Comparison of ENCODE assay signal across 12 cellular contexts in the genomic region with DNA sequence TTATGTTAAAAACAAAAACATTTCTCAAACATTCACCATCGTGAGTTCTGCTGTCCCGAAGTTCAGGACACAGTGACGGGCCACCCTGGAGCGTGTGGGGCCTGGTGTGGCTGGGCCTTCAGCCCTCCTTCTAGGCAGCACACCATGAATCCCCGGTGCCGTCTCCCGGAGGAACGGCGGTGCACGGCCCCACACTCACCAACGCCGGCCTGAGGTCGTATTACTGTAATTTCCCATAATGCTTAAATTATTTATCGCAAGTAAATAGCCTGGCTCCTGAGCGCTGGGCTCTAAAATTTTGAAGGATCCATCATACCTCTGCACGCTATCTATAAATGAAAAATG. TPM values are rescaled to one million over a fixed set of nuclear protein-coding genes. Genes with fewer than 3 reads are reported as not detected.
A peak's percentile ranks its signal among the peaks of the same experiment; 100 is the strongest.
DNase-seq lines count a peak whose midpoint lies in the region; ATAC-seq and TF ChIP-seq lines count a peak whose summit lies in the region.
"Had no signal": no experiment of that assay in that cellular context is flagged by ENCODE, and none has a peak within 500 bp of the region (broad histone marks: within the 10 kb centered on the region; RNA-seq: fewer than 3 reads in every experiment).

No MANE protein-coding gene starts in this region.

- BruUV-seq in Panc1 (replicated peaks; lab: Mats Ljungman, UMichigan), result TSS peak; percentile 68

- H3K27ac ChIP-seq in Panc1 (ENCODE audit: low read length), result no peak overlapping the region
- H3K27ac ChIP-seq in transverse colon, result no peak overlapping the region
- no peak overlapping the region for H3K27ac ChIP-seq in WERI-Rb-1
- H3K27ac ChIP-seq: epithelial cell of prostate had no signal

- H3K36me3 Mint-ChIP-seq in activated CD8-positive, alpha-beta memory T cell treated with anti-CD3 and anti-CD28 coated beads, Interleukin-2, amount 10 ng/mL, durations not matched to agents 7 days and 5 days, result no peaks in the 10 kb centered on the region
- peaks cover 15% of the 10 kb centered on the region for H3K36me3 Mint-ChIP-seq in endothelial cell (ENCODE audit: low read depth, unreplicated experiment)

- H3K4me3 ChIP-seq in Panc1 (ENCODE audit: low read depth in 2 of 2, low read length in 2 of 2) (peak overlapping the region; percentile 61 to 70; a peak in 3 of 4 replicates), skeletal muscle satellite cell (ENCODE audit: low read length) (no peak overlapping the region), transverse colon (no peak overlapping the region), WERI-Rb-1 (ENCODE audit: low read depth, low read length) (no peak overlapping the region)

- no peaks in the 10 kb centered on the region for H3K36me3 ChIP-seq in Panc1 (ENCODE audit: control insufficient read depth, insufficient read depth, low read length)
- H3K36me3 ChIP-seq in skeletal muscle satellite cell (ENCODE audit: insufficient read depth, low read length), result no peaks in the 10 kb centered on the region
- no peaks in the 10 kb centered on the region for H3K36me3 ChIP-seq in transverse colon
- H3K36me3 ChIP-seq in WERI-Rb-1, result no peaks in the 10 kb centered on the region
- H3K36me3 ChIP-seq: heart left ventricle had no signal

- H3K4me1 ChIP-seq in Panc1 (ENCODE audit: control insufficient read depth, insufficient read depth, low read length), result peaks cover 17% of the 10 kb centered on the region
- H3K4me1 ChIP-seq in skeletal muscle satellite cell (ENCODE audit: control insufficient read depth, insufficient read depth, low read length), result peaks cover 14% of the 10 kb centered on the region
- peaks cover 5 to 20% (median 16%) of the 10 kb centered on the region in 4 donors for H3K4me1 ChIP-seq in transverse colon

- H3K27me3 ChIP-seq in Panc1 (ENCODE audit: control insufficient read depth, insufficient read depth, low read length), result no peaks in the 10 kb centered on the region
- no peaks in the 10 kb centered on the region for H3K27me3 ChIP-seq in skeletal muscle satellite cell (ENCODE audit: control insufficient read depth, insufficient read depth, low read length)
- H3K27me3 ChIP-seq in transverse colon, result peaks cover 13% of the 10 kb centered on the region
- peaks cover 4% of the 10 kb centered on the region for H3K27me3 ChIP-seq in WERI-Rb-1 (ENCODE audit: insufficient read depth, low read depth, severe bottlenecking)
- H3K27me3 ChIP-seq: heart left ventricle had no signal

- no peak for TF ChIP-seq CTCF in Panc1 (IDR thresholded peaks at IDR 0.05)
- TF ChIP-seq CTCF in endothelial cell (IDR thresholded peaks at IDR 0.05; ENCODE audit: unreplicated experiment), result no peak
- TF ChIP-seq CTCF in transverse colon (IDR thresholded peaks at IDR 0.05), result no peak
- TF ChIP-seq CTCF in WERI-Rb-1 (IDR thresholded peaks at IDR 0.05; ENCODE audit: low read depth, low read length), result no peak

- H3K27ac Mint-ChIP-seq in activated CD8-positive, alpha-beta memory T cell treated with anti-CD3 and anti-CD28 coated beads, Interleukin-2, amount 10 ng/mL, durations not matched to agents 7 days and 5 days, result no peak overlapping the region
- H3K27ac Mint-ChIP-seq in endothelial cell (ENCODE audit: unreplicated experiment), result no peak overlapping the region

- POLR2A ChIA-PET in Panc1 (lab: Charles Lee), result no interaction called here

- H3K4me3 Mint-ChIP-seq in activated CD8-positive, alpha-beta memory T cell treated with anti-CD3 and anti-CD28 coated beads, Interleukin-2, amount 10 ng/mL, durations not matched to agents 7 days and 5 days, result no peak overlapping the region
- peak overlapping the region; percentile 52 for H3K4me3 Mint-ChIP-seq in endothelial cell (ENCODE audit: unreplicated experiment)

- peaks cover 9% of the 10 kb centered on the region for H3K4me1 Mint-ChIP-seq in activated CD8-positive, alpha-beta memory T cell treated with anti-CD3 and anti-CD28 coated beads, Interleukin-2, amount 10 ng/mL, durations not matched to agents 7 days and 5 days
- H3K4me1 Mint-ChIP-seq in endothelial cell (ENCODE audit: unreplicated experiment), result peaks cover 7% of the 10 kb centered on the region

- H3K27me3 Mint-ChIP-seq in activated CD8-positive, alpha-beta memory T cell treated with anti-CD3 and anti-CD28 coated beads, Interleukin-2, amount 10 ng/mL, durations not matched to agents 7 days and 5 days, result peaks cover 37% of the 10 kb centered on the region
- peaks cover 28% of the 10 kb centered on the region for H3K27me3 Mint-ChIP-seq in endothelial cell (ENCODE audit: unreplicated experiment)

- peak; percentile 41 for DNase-seq in activated CD8-positive, alpha-beta memory T cell treated with anti-CD3 and anti-CD28 coated beads, Interleukin-2, amount 50 U/mL, for 48 hours
- no peak for DNase-seq in activated CD8-positive, alpha-beta memory T cell treated with anti-CD3 and anti-CD28 coated beads, Interleukin-2, amount 10 ng/mL, durations not matched to agents 7 days and 5 days
- DNase-seq in Panc1 (ENCODE audit: low read depth, low spot score) (no peak), endothelial cell (ENCODE audit: low spot score) (no peak), transverse colon (no peak), WERI-Rb-1 (no peak)
- DNase-seq: DND-41, NCI-H446 treated with DMSO at 0.1 percent for 48 hours had no signal

- no peak for TF ChIP-seq POLR2A in transverse colon (IDR thresholded peaks at IDR 0.05)

- 96 to 97% methylated on average over 6 to 16 of the region's 16 CpGs for WGBS in transverse colon (ENCODE audit: low coverage in 1 of 2), 2 donors

- H3K9ac ChIP-seq in skeletal muscle satellite cell (ENCODE audit: low read depth, low read length), result no peak overlapping the region

- no peak for ATAC-seq in activated CD8-positive, alpha-beta memory T cell treated with anti-CD3 and anti-CD28 coated beads, Interleukin-2, amount 10 ng/mL, durations not matched to agents 7 days and 5 days
- ATAC-seq in Panc1 (no peak), GM21447 (IDR thresholded peaks at IDR 0.05; ENCODE audit: unreplicated experiment) (no peak)

- H3K9me3 Mint-ChIP-seq in activated CD8-positive, alpha-beta memory T cell treated with anti-CD3 and anti-CD28 coated beads, Interleukin-2, amount 10 ng/mL, durations not matched to agents 7 days and 5 days (ENCODE audit: low read depth), result no peaks in the 10 kb centered on the region
- H3K9me3 Mint-ChIP-seq in endothelial cell (ENCODE audit: unreplicated experiment), result no peaks in the 10 kb centered on the region

- in situ Hi-C loops in Panc1 (cut with HindIII; ENCODE audit: low pct_unique_long_range_greater_than_20kb, low sequenced_read_pairs) (no loop called here), transverse colon (cut with MboI; ENCODE audit: low pct_ligation_motif_present in 1 of 4, low pct_unique_long_range_greater_than_20kb in 1 of 4, low sequenced_read_pairs in 3 of 4) (no loop called here)

- H3K4me2 ChIP-seq in skeletal muscle satellite cell (ENCODE audit: low read length), result peak overlapping the region; percentile 87

- no peak for TF ChIP-seq EP300 in transverse colon (IDR thresholded peaks at IDR 0.05; ENCODE audit: low read depth)

- H3K9me3 ChIP-seq in Panc1 (ENCODE audit: control insufficient read depth, insufficient read depth, low read depth, low read length), result no peaks in the 10 kb centered on the region
- H3K9me3 ChIP-seq in skeletal muscle satellite cell (replicated peaks; ENCODE audit: low read length), result no peaks in the 10 kb centered on the region
- H3K9me3 ChIP-seq in transverse colon, result no peaks in the 10 kb centered on the region
- no peaks in the 10 kb centered on the region for H3K9me3 ChIP-seq in WERI-Rb-1 (ENCODE audit: severe bottlenecking)
- H3K9me3 ChIP-seq: heart left ventricle had no signal

- CTCF ChIA-PET in activated CD8-positive, alpha-beta memory T cell treated with anti-CD3 and anti-CD28 coated beads, Interleukin-2, amount 10 ng/mL, durations not matched to agents 7 days and 5 days (lab: Charles Lee), result no interaction called here
- CTCF ChIA-PET in Panc1 (lab: Charles Lee), result no interaction called here

- intact Hi-C loops in Panc1 (cut with micrococcal nuclease; ENCODE audit: unreplicated experiment) (no loop called here), transverse colon (cut with DNase I; ENCODE audit: low total_unique reads) (no loop called here)

RNA-seq across cellular contexts. Expression of a gene that starts 1.4 kb away (rescaled TPM):
- total RNA-seq in activated CD8-positive, alpha-beta memory T cell treated with anti-CD3 and anti-CD28 coated beads, Interleukin-2, amount 10 ng/mL, durations not matched to agents 7 days and 5 days, result 10 to 100 TPM; 11.6 to 15.9 TPM
- 53.7 TPM for total RNA-seq in Panc1 (2021; ENCODE audit: unreplicated experiment)
- 74.8 TPM for polyA plus RNA-seq in Panc1 (2012; ENCODE audit: insufficient read length)
- 12.6 TPM for total RNA-seq in endothelial cell (ENCODE audit: unreplicated experiment)
- 12.7 and 12.9 TPM in 2 replicates for total RNA-seq in skeletal muscle satellite cell (2012; rRNA removed)
- 1 to 10 TPM in 3 of 4 donors, not detected in 1; 2.2 to 7.8 (median 3.7) TPM for total RNA-seq in transverse colon

RNA-seq across cellular contexts. Expression of a gene that starts 25.7 kb away (rescaled TPM):
- total RNA-seq in activated CD8-positive, alpha-beta memory T cell treated with anti-CD3 and anti-CD28 coated beads, Interleukin-2, amount 10 ng/mL, durations not matched to agents 7 days and 5 days, result 1 to 10 TPM; 5.4 to 5.8 TPM
- total RNA-seq in Panc1 (2021; ENCODE audit: unreplicated experiment), result 15.7 TPM
- polyA plus RNA-seq in Panc1 (2012; ENCODE audit: insufficient read length), result 15.9 TPM
- total RNA-seq in endothelial cell (ENCODE audit: unreplicated experiment), result 11.1 TPM
- 5.7 and 7.6 TPM in 2 replicates for total RNA-seq in skeletal muscle satellite cell (2012; rRNA removed)
- total RNA-seq in transverse colon, result 10 to 100 TPM in 1 of 4 donors, 1 to 10 TPM in 2, not detected in 1; 5.9 to 69.5 (median 8.3) TPM

Comparison
In these comparisons a context has a peak if more than half of its experiments do, and no peak if none do; other contexts are left out.
1. H3K4me3 ChIP-seq: peak in Panc1 (2 of 2); none in skeletal muscle satellite cell (single experiment), transverse colon (0 of 4) and WERI-Rb-1 (single experiment).